Comparison of ENCODE assay signal across 37 cellular contexts in genomic region chr17:3401786-3402185, GRCh38. TPM values are rescaled to one million over a fixed set of nuclear protein-coding genes. Genes with fewer than 3 reads are reported as not detected.
"Had no signal": no experiment of that assay in that cellular context is flagged by ENCODE, and none has a peak within 500 bp of the region (broad histone marks: within the 10 kb centered on the region; RNA-seq: fewer than 3 reads in every experiment).

No MANE protein-coding gene starts in this region.

- H2AFZ ChIP-seq: parathyroid adenoma had no signal

- H3K27ac ChIP-seq: neutrophil, ovary, parathyroid adenoma, psoas muscle, skin epidermis, spleen, suprapubic skin, testis, tibial artery, transverse colon, upper lobe of left lung, uterus had no signal

- H3K27me3 ChIP-seq: ovary, testis, tibial artery, transverse colon, upper lobe of left lung, uterus had no signal

- H3K9me3 ChIP-seq: neutrophil, ovary, testis, uterus had no signal

- ATAC-seq: naive thymus-derived CD8-positive, alpha-beta T cell; natural killer cell treated with Interleukin-12 subunit alpha and Interleukin-12 subunit beta and Interleukin-15 and Interleukin-18, amount 100 ng/mL, for 72 hours; psoas muscle; right cardiac atrium; sciatic nerve; stimulated activated memory B cell treated with anti-CD40 and anti-IgM and Interleukin-4, amounts not matched to agents 10 μg/mL and 1 μg/mL and 100 μg/mL, for 72 hours; stimulated activated naive CD8-positive, alpha-beta T cell treated with anti-CD3 and anti-CD28 coated beads, Interleukin-15, amount 100 ng/mL, for 72 hours; stimulated activated naive CD8-positive, alpha-beta T cell treated with anti-CD3 and anti-CD28 coated beads, Interleukin-15, Interleukin-2, amounts not matched to agents 100 U/mL and 50 U/mL, for 24 hours had no signal

- DNase-seq: naive B cell; naive thymus-derived CD8-positive, alpha-beta T cell; nephron progenitor cell; nucleus accumbens; ovary; posterior cingulate gyrus; psoas muscle; right cardiac atrium; spleen; stimulated activated CD4-positive, alpha-beta T cell treated with anti-CD3 and anti-CD28 coated beads, Interleukin-12 subunit alpha, Interleukin-12 subunit beta, amount 100 ng/mL, for 4 hours; stimulated activated CD4-positive, alpha-beta T cell treated with anti-CD3 and anti-CD28 coated beads, Interleukin-1b, Interleukin-23, amount 100 ng/mL, for 48 hours; stimulated activated CD4-positive, alpha-beta T cell treated with anti-CD3 and anti-CD28 coated beads, Interleukin-4, amount 100 ng/mL, for 1 hour; stimulated activated CD4-positive, alpha-beta T cell treated with anti-CD3 and anti-CD28 coated beads, Interleukin-4, amount 100 ng/mL, for 4 hours; stimulated activated CD8-positive, alpha-beta memory T cell treated with anti-CD3 and anti-CD28 coated beads, Interleukin-4, amount 100 ng/mL, for 48 hours; stimulated activated naive CD4-positive, alpha-beta T cell; stimulated activated naive CD8-positive, alpha-beta T cell treated with anti-CD3 and anti-CD28 coated beads, Interleukin-15, amount 100 ng/mL, for 72 hours; stimulated activated naive CD8-positive, alpha-beta T cell treated with anti-CD3 and anti-CD28 coated beads, Interleukin-15, Interleukin-2, amounts not matched to agents 100 U/mL and 50 U/mL, for 24 hours; substantia nigra; testis; tibial artery; transverse colon; upper lobe of left lung; uterus had no signal

- H3K4me3 ChIP-seq: ovary, psoas muscle, skin epidermis, smooth muscle cell, spleen, suprapubic skin, testis, tibial artery, transverse colon, upper lobe of left lung, uterus had no signal

- H3K36me3 ChIP-seq: neutrophil, ovary, spleen, suprapubic skin, tibial artery, transverse colon, upper lobe of left lung, uterus had no signal

- H3K4me1 ChIP-seq: parathyroid adenoma, psoas muscle, spleen, suprapubic skin, testis, tibial artery, transverse colon, upper lobe of left lung, uterus had no signal

- H3K4me2 ChIP-seq: smooth muscle cell had no signal

- H3K9ac ChIP-seq: parathyroid adenoma had no signal

- H3K79me2 ChIP-seq: parathyroid adenoma had no signal

RNA-seq across cellular contexts. Expression of gene OR1E1, which starts 3.6 kb away (rescaled TPM):
- total RNA-seq: naive thymus-derived CD8-positive, alpha-beta T cell; natural killer cell treated with Interleukin-12 subunit alpha and Interleukin-12 subunit beta and Interleukin-15 and Interleukin-18, amount 100 ng/mL, for 72 hours; neural crest cell; omental fat pad; ovary; progenitor cell of endocrine pancreas; renal cortical epithelial cell; right cardiac atrium; sciatic nerve; smooth muscle cell; suprapubic skin; transverse colon; upper lobe of left lung; ureter; uterus had no signal
- polyA plus RNA-seq: naive thymus-derived CD8-positive, alpha-beta T cell; ovary; right cardiac atrium; smooth muscle cell; spleen had no signal

RNA-seq across cellular contexts. Expression of gene OR3A3, which starts 9.4 kb away (rescaled TPM):
- total RNA-seq: naive thymus-derived CD8-positive, alpha-beta T cell; natural killer cell treated with Interleukin-12 subunit alpha and Interleukin-12 subunit beta and Interleukin-15 and Interleukin-18, amount 100 ng/mL, for 72 hours; neural crest cell; omental fat pad; ovary; progenitor cell of endocrine pancreas; psoas muscle; right cardiac atrium; sciatic nerve; smooth muscle cell; suprapubic skin; testis; transverse colon; upper lobe of left lung; ureter; uterus had no signal
- polyA plus RNA-seq: naive thymus-derived CD8-positive, alpha-beta T cell; ovary; psoas muscle; right cardiac atrium; smooth muscle cell; spleen; thymus had no signal

RNA-seq across cellular contexts. Expression of gene OR3A2, which starts 15.7 kb away (rescaled TPM):
- total RNA-seq: neural crest cell, progenitor cell of endocrine pancreas, renal cortical epithelial cell, smooth muscle cell, transverse colon, uterus had no signal
- polyA plus RNA-seq: smooth muscle cell, spleen had no signal

RNA-seq across cellular contexts. Expression of gene OR1E2, which starts 31.9 kb away (rescaled TPM):
- total RNA-seq: naive thymus-derived CD8-positive, alpha-beta T cell; natural killer cell treated with Interleukin-12 subunit alpha and Interleukin-12 subunit beta and Interleukin-15 and Interleukin-18, amount 100 ng/mL, for 72 hours; neural crest cell; omental fat pad; ovary; progenitor cell of endocrine pancreas; psoas muscle; renal cortical epithelial cell; right cardiac atrium; sciatic nerve; smooth muscle cell; spleen; transverse colon; upper lobe of left lung; ureter had no signal
- polyA plus RNA-seq: naive thymus-derived CD8-positive, alpha-beta T cell; ovary; psoas muscle; right cardiac atrium; smooth muscle cell; spleen had no signal
